In genomic region chr12:31362115-31362758, GRCh38 we compare ENCODE assay signal across 1 cellular context.
A peak's percentile ranks its signal among the peaks of the same experiment; 100 is the strongest.
TF ChIP-seq lines count a peak whose summit lies in the region.

No MANE protein-coding gene starts in this region.

TF ChIP-seq in HepG2, 621 proteins besides CTCF, POLR2A, EP300 and RAD21 (continued from another document and continues in another):
- TF ChIP-seq HMGXB4 (CRISPR knock-in tag; IDR thresholded peaks at IDR 0.05; ENCODE audit: borderline replicate concordance in 1 of 2, low read depth in 1 of 2) (peak in 1 of 2 experiments; percentile 26; a peak in 3 of 4 replicates), ZNF792 (CRISPR knock-in tag; IDR thresholded peaks at IDR 0.05) (peak; percentile 63), FOXO1 (CRISPR knock-in tag; IDR thresholded peaks at IDR 0.05) (peak; percentile 27; the same call in 1 of the 2 replicates), ZNF430 (CRISPR knock-in tag; IDR thresholded peaks at IDR 0.05) (peak; percentile 58; the same call in 1 of the 2 replicates), ZBTB34 (CRISPR knock-in tag; IDR thresholded peaks at IDR 0.05) (0 out of 2 replicates have a peak, but pooled peaks have one; percentile 21), MYPOP (CRISPR knock-in tag; IDR thresholded peaks at IDR 0.05) (peak; percentile 62; the same call in 1 of the 2 replicates), ZIK1 (CRISPR knock-in tag; IDR thresholded peaks at IDR 0.05; ENCODE audit: borderline replicate concordance, low read depth) (0 out of 2 replicates have a peak, but pooled peaks have one; percentile 40), TAF1 (CRISPR knock-in tag; IDR thresholded peaks at IDR 0.05) (peak; percentile 57), ZMYM3 (CRISPR knock-in tag; IDR thresholded peaks at IDR 0.05) (0 out of 2 replicates have a peak, but pooled peaks have one; percentile 13), ZNF598 (CRISPR knock-in tag; IDR thresholded peaks at IDR 0.05; ENCODE audit: borderline replicate concordance) (peak; percentile 66; the same call in 1 of the 2 replicates), RBAK (CRISPR knock-in tag; IDR thresholded peaks at IDR 0.05) (no peak), ZNF563 (CRISPR knock-in tag; IDR thresholded peaks at IDR 0.05) (0 out of 2 replicates have a peak, but pooled peaks have one; percentile 40), KLF12 (CRISPR knock-in tag; IDR thresholded peaks at IDR 0.05; ENCODE audit: borderline replicate concordance) (peak; percentile 66; the same call in 1 of the 2 replicates), ZNF724P (CRISPR knock-in tag; IDR thresholded peaks at IDR 0.05; ENCODE audit: borderline replicate concordance) (0 out of 2 replicates have a peak, but pooled peaks have one; percentile 52), ELF3 (CRISPR knock-in tag; IDR thresholded peaks at IDR 0.05) (peak; percentile 11; the same call in 1 of the 2 replicates), NR2F2 (IDR thresholded peaks at IDR 0.05; ENCODE audit: borderline replicate concordance, low read depth) (peak; percentile 4; the same call in 1 of the 2 replicates), CBX2 (IDR thresholded peaks at IDR 0.05; ENCODE audit: low read depth, low read length) (no peak), CBX2 (CRISPR knock-in tag; IDR thresholded peaks at IDR 0.05; ENCODE audit: low read depth) (no peak), SMAD3 (CRISPR knock-in tag; IDR thresholded peaks at IDR 0.05) (peak; percentile 62; the same call in 1 of the 2 replicates), ARNTL (CRISPR knock-in tag; IDR thresholded peaks at IDR 0.05) (no peak), DRAP1 (CRISPR knock-in tag; IDR thresholded peaks at IDR 0.05) (peak; percentile 53), HDAC1 (CRISPR knock-in tag; IDR thresholded peaks at IDR 0.05) (peak; percentile 10; the same call in 1 of the 2 replicates), ATF3 (CRISPR knock-in tag; IDR thresholded peaks at IDR 0.05) (0 out of 2 replicates have a peak, but pooled peaks have one; percentile 16), HDAC6 (IDR thresholded peaks at IDR 0.05; ENCODE audit: low read depth, low read length) (no peak), RNF2 (conservative IDR thresholded peaks at IDR 0.05; ENCODE audit: low read depth) (0 out of 2 replicates have a peak, but pooled peaks have one; percentile 33), FOXM1 (CRISPR knock-in tag; IDR thresholded peaks at IDR 0.05) (no peak), DPF2 (CRISPR knock-in tag; IDR thresholded peaks at IDR 0.05; ENCODE audit: borderline replicate concordance, low read depth) (no peak), SP4 (CRISPR knock-in tag; IDR thresholded peaks at IDR 0.05) (peak; percentile 31; the same call in 1 of the 2 replicates), STAG1 (CRISPR knock-in tag; IDR thresholded peaks at IDR 0.05) (0 out of 2 replicates have a peak, but pooled peaks have one; percentile 2), ZNF629 (CRISPR knock-in tag; conservative IDR thresholded peaks at IDR 0.05) (peak; percentile 63), ZNF451 (CRISPR knock-in tag; IDR thresholded peaks at IDR 0.05) (peak; percentile 35; the same call in 1 of the 2 replicates), PAXIP1 (CRISPR knock-in tag; conservative IDR thresholded peaks at IDR 0.05) (no peak; the same call in 1 of the 2 replicates), MYC (CRISPR knock-in tag; IDR thresholded peaks at IDR 0.05; ENCODE audit: borderline replicate concordance) (0 out of 2 replicates have a peak, but pooled peaks have one; percentile 9), BCL6 (CRISPR knock-in tag; IDR thresholded peaks at IDR 0.05) (0 out of 2 replicates have a peak, but pooled peaks have one; percentile 17), ZNF639 (CRISPR knock-in tag; conservative IDR thresholded peaks at IDR 0.05) (no peak), MED13 (CRISPR knock-in tag; IDR thresholded peaks at IDR 0.05) (no peak), KDM5B (CRISPR knock-in tag; IDR thresholded peaks at IDR 0.05; ENCODE audit: borderline replicate concordance) (peak; percentile 77; the same call in 1 of the 2 replicates), KLF9 (CRISPR knock-in tag; IDR thresholded peaks at IDR 0.05; ENCODE audit: low read depth) (0 out of 2 replicates have a peak, but pooled peaks have one; percentile 67), SOX13 (IDR thresholded peaks at IDR 0.05) (0 out of 2 replicates have a peak, but pooled peaks have one; percentile 6), SOX13 (CRISPR knock-in tag; conservative IDR thresholded peaks at IDR 0.05 in 1 of 2, IDR thresholded peaks at IDR 0.05 in 1 of 2) (no peak), ZNF331 (CRISPR knock-in tag; IDR thresholded peaks at IDR 0.05) (peak; percentile 23; the same call in 1 of the 2 replicates), GATAD1 (CRISPR knock-in tag; IDR thresholded peaks at IDR 0.05) (0 out of 2 replicates have a peak, but pooled peaks have one; percentile 21), ZNF367 (CRISPR knock-in tag; IDR thresholded peaks at IDR 0.05; ENCODE audit: borderline replicate concordance) (no peak), POGZ (CRISPR knock-in tag; IDR thresholded peaks at IDR 0.05) (peak; percentile 34; the same call in 1 of the 2 replicates), ZNF746 (CRISPR knock-in tag; IDR thresholded peaks at IDR 0.05) (0 out of 2 replicates have a peak, but pooled peaks have one; percentile 39), YEATS2 (CRISPR knock-in tag; IDR thresholded peaks at IDR 0.05; ENCODE audit: borderline replicate concordance) (peak; percentile 36; the same call in 1 of the 2 replicates), YEATS4 (CRISPR knock-in tag; IDR thresholded peaks at IDR 0.05; ENCODE audit: borderline replicate concordance) (no peak), ZNF280B (CRISPR knock-in tag; IDR thresholded peaks at IDR 0.05; ENCODE audit: borderline replicate concordance) (0 out of 2 replicates have a peak, but pooled peaks have one; percentile 12), ZBTB14 (CRISPR knock-in tag; IDR thresholded peaks at IDR 0.05) (0 out of 2 replicates have a peak, but pooled peaks have one; percentile 16), MED1 (CRISPR knock-in tag; IDR thresholded peaks at IDR 0.05) (peak; percentile 26; the same call in 1 of the 2 replicates), ZNF546 (CRISPR knock-in tag; conservative IDR thresholded peaks at IDR 0.05) (0 out of 2 replicates have a peak, but pooled peaks have one; percentile 28), SOX6 (IDR thresholded peaks at IDR 0.05) (no peak), SOX6 (CRISPR knock-in tag; IDR thresholded peaks at IDR 0.05) (peak; percentile 57; the same call in 1 of the 2 replicates), IRF9 (CRISPR knock-in tag; IDR thresholded peaks at IDR 0.05; ENCODE audit: borderline replicate concordance) (peak; percentile 31; the same call in 1 of the 2 replicates), RARA (CRISPR knock-in tag; IDR thresholded peaks at IDR 0.05) (0 out of 2 replicates have a peak, but pooled peaks have one; percentile 10), ZNF577 (CRISPR knock-in tag; IDR thresholded peaks at IDR 0.05; ENCODE audit: borderline replicate concordance, low read depth) (no peak), PHF8 (CRISPR knock-in tag; IDR thresholded peaks at IDR 0.05) (peak; percentile 61)
